9 cellular contexts compared by ENCODE assay signal in the genomic region with DNA sequence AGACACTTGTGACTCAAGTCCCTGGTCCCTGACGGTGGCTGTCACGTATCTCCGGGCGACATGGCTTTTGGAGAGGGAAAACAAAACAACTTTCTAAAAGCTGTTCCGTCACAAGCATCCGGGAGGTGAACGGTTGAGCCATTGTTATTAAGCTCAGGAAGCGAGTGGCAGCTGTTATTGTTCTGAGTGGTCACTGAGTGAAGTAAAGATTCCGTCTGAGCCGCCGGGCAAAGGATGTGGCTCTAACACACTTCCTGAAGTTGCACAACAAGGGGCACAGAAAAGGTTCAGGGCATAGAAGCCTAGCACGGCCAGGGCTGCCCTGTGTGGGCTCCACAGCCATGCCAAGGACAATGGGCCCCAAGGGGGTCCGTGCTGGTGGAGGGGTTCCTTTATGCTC. TPM values are rescaled to one million over a fixed set of nuclear protein-coding genes. Genes with fewer than 3 reads are reported as not detected.
DNase-seq lines count a peak whose midpoint lies in the region; ATAC-seq and TF ChIP-seq lines count a peak whose summit lies in the region.
"Had no signal": no experiment of that assay in that cellular context is flagged by ENCODE, and none has a peak within 500 bp of the region (broad histone marks: within the 10 kb centered on the region; RNA-seq: fewer than 3 reads in every experiment).

No MANE protein-coding gene starts in this region.

- H3K9me2 ChIP-seq in GM23248 (ENCODE audit: insufficient read depth) = no peaks in the 10 kb centered on the region

- peak; percentile 23 for ATAC-seq in HG02973 (IDR thresholded peaks at IDR 0.05; ENCODE audit: unreplicated experiment)
- peak; percentile 77 to 90 (median 84) for ATAC-seq in heart left ventricle
- no peak for ATAC-seq in GM19467 (IDR thresholded peaks at IDR 0.05; ENCODE audit: unreplicated experiment)
- ATAC-seq: K562 had no signal

- H3K9me3 ChIP-seq in heart left ventricle (no peaks in the 10 kb centered on the region), GM23248 (ENCODE audit: low read depth) (no peaks in the 10 kb centered on the region)

- H3K36me3 ChIP-seq in heart left ventricle (peaks cover 0 to 25% (median 0%) of the 10 kb centered on the region in 9 donors), GM23248 (ENCODE audit: low read depth) (no peaks in the 10 kb centered on the region)

- H3K4me1 ChIP-seq in heart left ventricle (peaks cover 8 to 100% (median 30%) of the 10 kb centered on the region in 12 donors), GM23248 (ENCODE audit: insufficient read depth) (peaks cover 4% of the 10 kb centered on the region; the same call in 1 of the 2 replicates)

- TF ChIP-seq POLR2A in heart left ventricle (IDR thresholded peaks at IDR 0.05) = no peak

- H3F3A ChIP-seq in GM23248 (ENCODE audit: insufficient read depth) = no peaks in the 10 kb centered on the region

- no peak overlapping the region for H3K9ac ChIP-seq in GM23248

- H4K20me1 ChIP-seq in GM23248 (ENCODE audit: insufficient read depth) = no peaks in the 10 kb centered on the region

- no peak overlapping the region for H2AFZ ChIP-seq in GM23248

- DNase-seq in UCSD-AML1 (lab: John Stamatoyannopoulos, UW; ENCODE audit: unreplicated experiment) (peak; percentile 87), heart left ventricle (peak; percentile 70 to 79 (median 74)), HUDEP-2 (lab: John Stamatoyannopoulos, UW; ENCODE audit: unreplicated experiment in 76 of 76) (no peak), GM23248 (no peak)
- DNase-seq in stimulated activated naive CD4-positive, alpha-beta T cell treated with Interleukin-2 at 50 U/mL for 16 hours (lab: John Stamatoyannopoulos, UW) = peak; percentile 32

- TF ChIP-seq CTCF in heart left ventricle (IDR thresholded peaks at IDR 0.05) = no peak

- intact Hi-C loops in heart left ventricle (cut with DNase I) = loop anchor here in 1 of 10 donors (2.0 kb wide), 1 partner anchor 24 kb away; the partner anchor contains the start of gene INPP5D

- in situ Hi-C loops in GM23248 (cut with MboI) = no loop called here

- no peaks in the 10 kb centered on the region for H3K79me2 ChIP-seq in GM23248 (ENCODE audit: insufficient read depth)

- H3K4me3 ChIP-seq in heart left ventricle (peak overlapping the region in 3 of 12 donors; percentile 8 to 31 (median 15)), GM23248 (no peak overlapping the region)
- H3K4me3 ChIP-seq: K562 had no signal

- H3K27me3 ChIP-seq in heart left ventricle (no peaks in the 10 kb centered on the region), GM23248 (replicated peaks; ENCODE audit: insufficient read depth) (peaks cover 19% of the 10 kb centered on the region)

- no peak overlapping the region for H3K4me2 ChIP-seq in GM23248 (ENCODE audit: unreplicated experiment)

- WGBS in heart left ventricle, 4 donors = 56 to 72% (median 58%) methylated on average over 13 of the region's 13 CpGs
- 61 to 67% methylated on average over 13 of the region's 13 CpGs for WGBS in GM23248 (ENCODE audit: low coverage in 1 of 2, low lambda C conversion rate in 2 of 2, missing lambda C conversion rate in 2 of 2), 2 experiments

- H3K27ac ChIP-seq in heart left ventricle (peak overlapping the region; percentile 72 to 97 (median 84)), GM23248 (no peak overlapping the region)

RNA-seq across cellular contexts. Expression of gene INPP5D, which starts 24.3 kb away (rescaled TPM):
- total RNA-seq in heart left ventricle = 10 to 100 TPM in 2 of 9 donors, 1 to 10 TPM in 7; 2.8 to 29.1 (median 5.1) TPM
- polyA plus RNA-seq in heart left ventricle = 1 to 10 TPM; 3.6 to 4.1 TPM
- total RNA-seq in GM23248 (2014; rRNA removed; shearing (Covaris generic)) = not detected in 2 replicates
- polyA plus RNA-seq in GM23248 (2016; fragmentation: Nextera tagmentation; extraction: Ambion mirVana) = 0.13 and 0.23 TPM in 2 replicates

RNA-seq across cellular contexts. Expression of gene NEU2, which starts 52.0 kb away (rescaled TPM):
- total RNA-seq in heart left ventricle = not detected
- polyA plus RNA-seq in heart left ventricle = not detected
- total RNA-seq in GM23248 (2014; rRNA removed; shearing (Covaris generic)) = not detected in 2 replicates
- not detected in 2 replicates for polyA plus RNA-seq in GM23248 (2016; fragmentation: Nextera tagmentation; extraction: Ambion mirVana)
- total RNA-seq: epithelial cell of proximal tubule, K562 had no signal
- polyA plus RNA-seq: K562 had no signal

Comparison
In these comparisons a context has a peak if more than half of its experiments do, and no peak if none do; other contexts are left out.
1. DNase-seq: peak in UCSD-AML1 (single experiment), heart left ventricle (5 of 5) and stimulated activated naive CD4-positive, alpha-beta T cell treated with Interleukin-2 at 50 U/mL for 16 hours (single experiment); none in HUDEP-2 (0 of 76) and GM23248 (single experiment).